ENCODE assay signal across 9 cellular contexts in genomic region chr12:120228041-120228290, GRCh38. TPM values are rescaled to one million over a fixed set of nuclear protein-coding genes. Genes with fewer than 3 reads are reported as not detected.
DNase-seq lines count a peak whose midpoint lies in the region; ATAC-seq, FAIRE-seq and TF ChIP-seq lines count a peak whose summit lies in the region.
"Had no signal": no experiment of that assay in that cellular context is flagged by ENCODE, and none has a peak within 500 bp of the region (broad histone marks: within the 10 kb centered on the region; RNA-seq: fewer than 3 reads in every experiment).

No MANE protein-coding gene starts in this region.

- H3K4me3 ChIP-seq in heart left ventricle (peak overlapping the region in 2 of 12 donors; percentile 1 to 13), mesendoderm (ENCODE audit: low read length) (no peak overlapping the region), upper lobe of left lung (peak overlapping the region in 1 of 4 donors; percentile 20)

- H2AK5ac ChIP-seq in mesendoderm (ENCODE audit: low read length): peak overlapping the region; percentile 1

- H3K79me1 ChIP-seq in mesendoderm (ENCODE audit: low read length): peaks cover 21% of the 10 kb centered on the region

- ATAC-seq in heart left ventricle (no peak), Right ventricle myocardium superior (ENCODE audit: poor library complexity) (no peak), upper lobe of left lung (ENCODE audit: low FRiP score in 2 of 2) (no peak)

- no peak overlapping the region for H2BK120ac ChIP-seq in mesendoderm (ENCODE audit: low read depth, low read length)

- H3K79me2 ChIP-seq in mesendoderm (ENCODE audit: control insufficient read depth, insufficient read depth, low read length): peaks cover 48% of the 10 kb centered on the region

- H4K8ac ChIP-seq in mesendoderm (ENCODE audit: low read depth, low read length): no peak overlapping the region

- peak overlapping the region; percentile 82 for H3K56ac ChIP-seq in mesendoderm (ENCODE audit: low read length)

- no peak overlapping the region for H3K23ac ChIP-seq in mesendoderm (ENCODE audit: low read length)

- H3K9me3 ChIP-seq in heart left ventricle: no peaks in the 10 kb centered on the region
- H3K9me3 ChIP-seq in upper lobe of left lung: no peaks in the 10 kb centered on the region
- H3K9me3 ChIP-seq: BE2C had no signal

- peak overlapping the region; percentile 34 for H3K9ac ChIP-seq in mesendoderm (ENCODE audit: low read length)

- 31 to 50% (median 46%) methylated on average over 3 of the region's 3 CpGs for WGBS in heart left ventricle, 4 donors
- WGBS in mesendoderm (ENCODE audit: extremely low coverage, insufficient coverage, low lambda C conversion rate): no CpG with 5 or more reads among the region's 3 CpGs
- 37 to 47% methylated on average over 2 to 3 of the region's 3 CpGs for WGBS in upper lobe of left lung, 2 donors

- TF ChIP-seq POLR2A in heart left ventricle (IDR thresholded peaks at IDR 0.05): no peak
- no peak for TF ChIP-seq POLR2A in upper lobe of left lung (IDR thresholded peaks at IDR 0.05)

- peak overlapping the region; percentile 66 for H2BK5ac ChIP-seq in mesendoderm (ENCODE audit: low read length)

- no peak overlapping the region for H4K5ac ChIP-seq in mesendoderm (ENCODE audit: low read length)

- no peaks in the 10 kb centered on the region for H3K27me3 ChIP-seq in heart left ventricle
- no peaks in the 10 kb centered on the region for H3K27me3 ChIP-seq in mesendoderm (ENCODE audit: insufficient read depth, low read length, poor library complexity)
- H3K27me3 ChIP-seq in upper lobe of left lung: no peaks in the 10 kb centered on the region
- H3K27me3 ChIP-seq: BE2C had no signal

- TF ChIP-seq EP300 in upper lobe of left lung (IDR thresholded peaks at IDR 0.05): no peak

- no peak for TF ChIP-seq CTCF in heart left ventricle (IDR thresholded peaks at IDR 0.05)
- TF ChIP-seq CTCF in upper lobe of left lung (IDR thresholded peaks at IDR 0.05): no peak
- no peak for TF ChIP-seq CTCF in D721Med (IDR thresholded peaks at IDR 0.05; ENCODE audit: insufficient read depth, missing control alignments)

- H3K4me1 ChIP-seq in heart left ventricle (peaks cover 47 to 91% (median 83%) of the 10 kb centered on the region in 12 donors), mesendoderm (ENCODE audit: control insufficient read depth, low read depth, low read length) (peaks cover 49% of the 10 kb centered on the region), upper lobe of left lung (peaks cover 88 to 96% (median 90%) of the 10 kb centered on the region in 4 donors)

- no peak for FAIRE-seq in D721Med (lab: Jason Lieb, UNC)

- H2BK15ac ChIP-seq in mesendoderm (replicated peaks; ENCODE audit: low read depth): no peak overlapping the region

- H3K18ac ChIP-seq in mesendoderm (ENCODE audit: low read length): peak overlapping the region; percentile 64

- H3K4me2 ChIP-seq in mesendoderm (ENCODE audit: low read length): no peak overlapping the region

- H3K27ac ChIP-seq in heart left ventricle (peak overlapping the region in 9 of 12 donors; percentile 4 to 96 (median 92)), angular gyrus (ENCODE audit: low read depth, low read length) (peak overlapping the region; percentile 2), mesendoderm (ENCODE audit: low read depth, low read length) (peak overlapping the region; percentile 96), upper lobe of left lung (peak overlapping the region; percentile 91 to 93 (median 92))

- intact Hi-C loops in heart left ventricle (cut with DNase I): loop anchor here in 8 of 10 donors (1.0 to 2.0 kb wide), 3 partner anchors 37 to 65 kb away; partner anchors contain the start of genes PXN (in 7 of the 8) and RNU4-1 (in 1 of the 8)
- intact Hi-C loops in Right ventricle myocardium superior (cut with DNase I): no loop called here

- peak overlapping the region; percentile 90 for H3K4ac ChIP-seq in mesendoderm (ENCODE audit: low read depth, low read length)

- no peak for DNase-seq in heart left ventricle
- DNase-seq in Right ventricle myocardium superior: no peak
- no peak for DNase-seq in mesendoderm
- no peak for DNase-seq in upper lobe of left lung
- no peak for DNase-seq in NCI-H2081 treated with DMSO at 0.1 percent for 48 hours (lab: John Stamatoyannopoulos, UW)
- DNase-seq in D721Med (ENCODE audit: insufficient read length, low spot score): no peak
- no peak for DNase-seq in kidney glomerular epithelial cell (lab: John Stamatoyannopoulos, UW)

- peaks cover 0 to 37% (median 21%) of the 10 kb centered on the region in 9 donors for H3K36me3 ChIP-seq in heart left ventricle
- H3K36me3 ChIP-seq in mesendoderm (ENCODE audit: control insufficient read depth, insufficient read depth, low read length): peaks cover 6% of the 10 kb centered on the region
- peaks cover under 1 to 25% (median 12%) of the 10 kb centered on the region in 4 donors for H3K36me3 ChIP-seq in upper lobe of left lung
- H3K36me3 ChIP-seq: BE2C had no signal

RNA-seq across cellular contexts. Expression of gene RPLP0, which starts 27.1 kb away (rescaled TPM):
- total RNA-seq in heart left ventricle (1,000 to 10,000 TPM in 3 of 9 donors, 100 to 1,000 TPM in 6; 487 to 1,330 (median 861) TPM), Right ventricle myocardium superior (693 TPM), upper lobe of left lung (1,000 to 10,000 TPM; 1,008 to 2,508 (median 1,628) TPM)
- polyA plus RNA-seq in heart left ventricle: 1,000 to 10,000 TPM in 1 of 2 donors, 100 to 1,000 TPM in 1; 692 to 3,248 TPM
- polyA plus RNA-seq in mesendoderm (2013, experiment 1 of 2): 3,852 TPM
- 3,764 TPM for polyA plus RNA-seq in mesendoderm (2013, experiment 2 of 2)

RNA-seq across cellular contexts. Expression of gene GCN1, which starts 33.5 kb away (rescaled TPM):
- total RNA-seq in heart left ventricle (10 to 100 TPM; 24.4 to 51.7 (median 34.6) TPM), Right ventricle myocardium superior (30.5 TPM), upper lobe of left lung (100 to 1,000 TPM in 1 of 6 donors, 10 to 100 TPM in 5; 48.1 to 140 (median 69.6) TPM)
- polyA plus RNA-seq in heart left ventricle: 10 to 100 TPM in 1 of 2 donors, 1 to 10 TPM in 1; 7.2 to 26.7 TPM
- polyA plus RNA-seq in mesendoderm (2013, experiment 1 of 2): 33.6 TPM
- polyA plus RNA-seq in mesendoderm (2013, experiment 2 of 2): 32.3 TPM

RNA-seq across cellular contexts. Expression of gene PXN, which starts 37.6 kb away (rescaled TPM):
- total RNA-seq in heart left ventricle: 100 to 1,000 TPM in 1 of 9 donors, 10 to 100 TPM in 8; 34.3 to 103 (median 69.9) TPM
- 10 to 100 TPM; 58.7 to 90.5 TPM for polyA plus RNA-seq in heart left ventricle
- total RNA-seq in Right ventricle myocardium superior: 47.1 TPM
- 147 TPM for polyA plus RNA-seq in mesendoderm (2013, experiment 1 of 2)
- 148 TPM for polyA plus RNA-seq in mesendoderm (2013, experiment 2 of 2)
- total RNA-seq in upper lobe of left lung: 100 to 1,000 TPM in 4 of 6 donors, 10 to 100 TPM in 2; 67.8 to 210 (median 116) TPM

Comparison
In these comparisons a context has a peak if more than half of its experiments do, and no peak if none do; other contexts are left out.
1. H3K27ac ChIP-seq: peak in every context shown above with its lines; median percentile 96 in mesendoderm; 92 in upper lobe of left lung; 92 in heart left ventricle; 2 in angular gyrus.